In the genomic region with DNA sequence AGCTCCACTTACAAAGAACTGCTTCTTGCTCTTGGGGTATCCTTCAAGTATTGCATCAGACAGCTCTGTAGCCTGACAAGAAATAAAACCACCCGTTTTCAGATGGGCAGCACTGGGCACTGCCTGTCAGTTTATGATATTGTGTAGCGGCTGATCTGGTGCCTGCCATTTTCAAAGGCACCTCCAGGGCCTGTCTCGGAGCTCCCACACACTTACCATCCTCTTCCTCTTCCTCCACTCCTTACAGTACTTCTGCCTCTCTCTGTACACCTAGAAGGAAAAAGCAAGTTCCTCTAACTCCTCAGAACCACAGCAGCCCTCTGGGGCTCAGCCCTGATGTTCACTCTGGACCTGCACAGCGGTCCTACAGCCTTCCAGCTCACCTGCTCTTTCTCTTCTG, we compare ENCODE assay signal across 21 cellular contexts. TPM values are rescaled to one million over a fixed set of nuclear protein-coding genes. Genes with fewer than 3 reads are reported as not detected.
DNase-seq lines count a peak whose midpoint lies in the region; ATAC-seq and TF ChIP-seq lines count a peak whose summit lies in the region.
"Had no signal": no experiment of that assay in that cellular context is flagged by ENCODE, and none has a peak within 500 bp of the region (broad histone marks: within the 10 kb centered on the region; RNA-seq: fewer than 3 reads in every experiment).

No MANE protein-coding gene starts in this region.

- CTCF ChIA-PET in activated naive CD4-positive, alpha-beta T cell treated with anti-CD3 and anti-CD28 coated beads, Interleukin-2, amount 10 ng/mL, durations not matched to agents 7 days and 5 days (lab: Charles Lee): no interaction called here

- no peak for TF ChIP-seq POLR2A in NB4 (IDR thresholded peaks at IDR 0.05; ENCODE audit: extremely low read depth, insufficient read length)

- TF ChIP-seq CTCF in NB4 (IDR thresholded peaks at IDR 0.05; ENCODE audit: low read depth, low read length): no peak

- DNase-seq in activated naive CD4-positive, alpha-beta T cell treated with anti-CD3 and anti-CD28 coated beads, Interleukin-2, amount 10 ng/mL, durations not matched to agents 7 days and 5 days: no peak
- no peak for DNase-seq in activated naive CD4-positive, alpha-beta T cell (lab: John Stamatoyannopoulos, UW)
- DNase-seq in NB4 (ENCODE audit: low read depth): peak; percentile 27
- no peak for DNase-seq in stimulated activated naive B cell treated with anti-CD40 and anti-IgM and Interleukin-4, amounts not matched to agents 10 μg/mL and 1 μg/mL and 100 μg/mL, for 72 hours
- DNase-seq in NCI-H1048 (lab: John Stamatoyannopoulos, UW): no peak
- DNase-seq in NCI-H226: no peak
- DNase-seq: activated B cell treated with CpG ODN at 0.5 μM for 24 hours; amniotic stem cell; Calu3; central memory CD4-positive, alpha-beta T cell; effector memory CD8-positive, alpha-beta T cell; hippocampal formation; MV-4-11; NCI-H2081; NCI-H526; retina; stimulated activated CD4-positive, alpha-beta T cell treated with anti-CD3 and anti-CD28 coated beads, Interleukin-15, amount 100 ng/mL, for 24 hours; substantia nigra had no signal

- H3K4me1 Mint-ChIP-seq in activated naive CD4-positive, alpha-beta T cell treated with anti-CD3 and anti-CD28 coated beads, Interleukin-2, amount 10 ng/mL, durations not matched to agents 7 days and 5 days: peaks cover 61% of the 10 kb centered on the region
- peaks cover 18% of the 10 kb centered on the region for H3K4me1 Mint-ChIP-seq in activated T-helper 17 cell treated with anti-CD3 and anti-CD28 coated beads, Interleukin-2, amount 50 U/mL, for 72 hours
- peaks cover 32 to 64% of the 10 kb centered on the region in 2 donors for H3K4me1 Mint-ChIP-seq in stimulated activated naive B cell treated with anti-CD40 and anti-IgM and Interleukin-4, amounts not matched to agents 10 μg/mL and 1 μg/mL and 100 μg/mL, for 72 hours

- H3K36me3 Mint-ChIP-seq in activated naive CD4-positive, alpha-beta T cell treated with anti-CD3 and anti-CD28 coated beads, Interleukin-2, amount 10 ng/mL, durations not matched to agents 7 days and 5 days: peaks cover 73% of the 10 kb centered on the region
- H3K36me3 Mint-ChIP-seq in activated T-helper 17 cell treated with anti-CD3 and anti-CD28 coated beads, Interleukin-2, amount 50 U/mL, for 72 hours (ENCODE audit: low read depth): peaks cover 97% of the 10 kb centered on the region
- peaks cover 49 to 74% of the 10 kb centered on the region in 2 donors for H3K36me3 Mint-ChIP-seq in stimulated activated naive B cell treated with anti-CD40 and anti-IgM and Interleukin-4, amounts not matched to agents 10 μg/mL and 1 μg/mL and 100 μg/mL, for 72 hours

- H3K4me3 ChIP-seq in NB4 (ENCODE audit: low read depth, low read length): no peak overlapping the region
- H3K4me3 ChIP-seq: HAP-1 had no signal

- ATAC-seq in activated T-helper 17 cell treated with anti-CD3 and anti-CD28 coated beads, Interleukin-2, amount 50 U/mL, for 72 hours (replicated peaks): no peak
- no peak for ATAC-seq in stimulated activated naive B cell treated with anti-CD40 and anti-IgM and Interleukin-4, amounts not matched to agents 10 μg/mL and 1 μg/mL and 100 μg/mL, for 72 hours (replicated peaks)
- ATAC-seq in HG03457 (IDR thresholded peaks at IDR 0.05; ENCODE audit: unreplicated experiment): no peak
- ATAC-seq: effector memory CD8-positive, alpha-beta T cell had no signal

- H3K27ac Mint-ChIP-seq in activated naive CD4-positive, alpha-beta T cell treated with anti-CD3 and anti-CD28 coated beads, Interleukin-2, amount 10 ng/mL, durations not matched to agents 7 days and 5 days: peak overlapping the region; percentile 54
- H3K27ac Mint-ChIP-seq in activated T-helper 17 cell treated with anti-CD3 and anti-CD28 coated beads, Interleukin-2, amount 50 U/mL, for 72 hours: peak overlapping the region; percentile 5
- H3K27ac Mint-ChIP-seq in stimulated activated naive B cell treated with anti-CD40 and anti-IgM and Interleukin-4, amounts not matched to agents 10 μg/mL and 1 μg/mL and 100 μg/mL, for 72 hours: peak overlapping the region; percentile 89
- H3K27ac Mint-ChIP-seq: activated B cell treated with CpG ODN at 0.5 μM for 24 hours had no signal

- no peak overlapping the region for H3K4me3 Mint-ChIP-seq in activated naive CD4-positive, alpha-beta T cell treated with anti-CD3 and anti-CD28 coated beads, Interleukin-2, amount 10 ng/mL, durations not matched to agents 7 days and 5 days
- no peak overlapping the region for H3K4me3 Mint-ChIP-seq in activated T-helper 17 cell treated with anti-CD3 and anti-CD28 coated beads, Interleukin-2, amount 50 U/mL, for 72 hours
- H3K4me3 Mint-ChIP-seq in stimulated activated naive B cell treated with anti-CD40 and anti-IgM and Interleukin-4, amounts not matched to agents 10 μg/mL and 1 μg/mL and 100 μg/mL, for 72 hours: no peak overlapping the region
- H3K4me3 Mint-ChIP-seq: activated B cell treated with CpG ODN at 0.5 μM for 24 hours; effector memory CD8-positive, alpha-beta T cell had no signal

- no peaks in the 10 kb centered on the region for H3K9me3 Mint-ChIP-seq in activated naive CD4-positive, alpha-beta T cell treated with anti-CD3 and anti-CD28 coated beads, Interleukin-2, amount 10 ng/mL, durations not matched to agents 7 days and 5 days
- no peaks in the 10 kb centered on the region for H3K9me3 Mint-ChIP-seq in activated T-helper 17 cell treated with anti-CD3 and anti-CD28 coated beads, Interleukin-2, amount 50 U/mL, for 72 hours
- no peaks in the 10 kb centered on the region for H3K9me3 Mint-ChIP-seq in stimulated activated naive B cell treated with anti-CD40 and anti-IgM and Interleukin-4, amounts not matched to agents 10 μg/mL and 1 μg/mL and 100 μg/mL, for 72 hours
- H3K9me3 Mint-ChIP-seq: activated B cell treated with CpG ODN at 0.5 μM for 24 hours; effector memory CD8-positive, alpha-beta T cell had no signal

- H3K27me3 Mint-ChIP-seq in activated naive CD4-positive, alpha-beta T cell treated with anti-CD3 and anti-CD28 coated beads, Interleukin-2, amount 10 ng/mL, durations not matched to agents 7 days and 5 days: no peaks in the 10 kb centered on the region
- no peaks in the 10 kb centered on the region for H3K27me3 Mint-ChIP-seq in activated T-helper 17 cell treated with anti-CD3 and anti-CD28 coated beads, Interleukin-2, amount 50 U/mL, for 72 hours
- H3K27me3 Mint-ChIP-seq in stimulated activated naive B cell treated with anti-CD40 and anti-IgM and Interleukin-4, amounts not matched to agents 10 μg/mL and 1 μg/mL and 100 μg/mL, for 72 hours: no peaks in the 10 kb centered on the region
- H3K27me3 Mint-ChIP-seq: activated B cell treated with CpG ODN at 0.5 μM for 24 hours; effector memory CD8-positive, alpha-beta T cell had no signal

RNA-seq across cellular contexts. Expression of a gene that starts 4.4 kb away (rescaled TPM):
- total RNA-seq in activated T-helper 17 cell treated with anti-CD3 and anti-CD28 coated beads, Interleukin-2, amount 50 U/mL, for 72 hours: 10 to 100 TPM; 25.9 to 34.2 TPM

RNA-seq across cellular contexts. Expression of a gene that starts 6.2 kb away (rescaled TPM):
- total RNA-seq in activated T-helper 17 cell treated with anti-CD3 and anti-CD28 coated beads, Interleukin-2, amount 50 U/mL, for 72 hours: 10 to 100 TPM; 46.2 to 57.8 TPM

RNA-seq across cellular contexts. Expression of a gene that starts 11.1 kb away (rescaled TPM):
- total RNA-seq in activated T-helper 17 cell treated with anti-CD3 and anti-CD28 coated beads, Interleukin-2, amount 50 U/mL, for 72 hours: 100 to 1,000 TPM in 1 of 2 donors, 10 to 100 TPM in 1; 76.7 to 108 TPM

RNA-seq across cellular contexts. Expression of a gene that starts 20.4 kb away (rescaled TPM):
- total RNA-seq in activated T-helper 17 cell treated with anti-CD3 and anti-CD28 coated beads, Interleukin-2, amount 50 U/mL, for 72 hours: under 1 TPM; 0.82 to 0.90 TPM

RNA-seq across cellular contexts. Expression of a gene that starts 36.1 kb away (rescaled TPM):
- 10 to 100 TPM; 38.5 to 50.7 TPM for total RNA-seq in activated T-helper 17 cell treated with anti-CD3 and anti-CD28 coated beads, Interleukin-2, amount 50 U/mL, for 72 hours

Comparison
In these comparisons a context has a peak if more than half of its experiments do, and no peak if none do; other contexts are left out.
1. H3K27ac Mint-ChIP-seq: peak in every context shown above with its lines; median percentile 89 in stimulated activated naive B cell treated with anti-CD40 and anti-IgM and Interleukin-4, amounts not matched to agents 10 μg/mL and 1 μg/mL and 100 μg/mL, for 72 hours; 54 in activated naive CD4-positive, alpha-beta T cell treated with anti-CD3 and anti-CD28 coated beads, Interleukin-2, amount 10 ng/mL, durations not matched to agents 7 days and 5 days; 5 in activated T-helper 17 cell treated with anti-CD3 and anti-CD28 coated beads, Interleukin-2, amount 50 U/mL, for 72 hours.